ENCODE assay signal across 11 cellular contexts in the genomic region with DNA sequence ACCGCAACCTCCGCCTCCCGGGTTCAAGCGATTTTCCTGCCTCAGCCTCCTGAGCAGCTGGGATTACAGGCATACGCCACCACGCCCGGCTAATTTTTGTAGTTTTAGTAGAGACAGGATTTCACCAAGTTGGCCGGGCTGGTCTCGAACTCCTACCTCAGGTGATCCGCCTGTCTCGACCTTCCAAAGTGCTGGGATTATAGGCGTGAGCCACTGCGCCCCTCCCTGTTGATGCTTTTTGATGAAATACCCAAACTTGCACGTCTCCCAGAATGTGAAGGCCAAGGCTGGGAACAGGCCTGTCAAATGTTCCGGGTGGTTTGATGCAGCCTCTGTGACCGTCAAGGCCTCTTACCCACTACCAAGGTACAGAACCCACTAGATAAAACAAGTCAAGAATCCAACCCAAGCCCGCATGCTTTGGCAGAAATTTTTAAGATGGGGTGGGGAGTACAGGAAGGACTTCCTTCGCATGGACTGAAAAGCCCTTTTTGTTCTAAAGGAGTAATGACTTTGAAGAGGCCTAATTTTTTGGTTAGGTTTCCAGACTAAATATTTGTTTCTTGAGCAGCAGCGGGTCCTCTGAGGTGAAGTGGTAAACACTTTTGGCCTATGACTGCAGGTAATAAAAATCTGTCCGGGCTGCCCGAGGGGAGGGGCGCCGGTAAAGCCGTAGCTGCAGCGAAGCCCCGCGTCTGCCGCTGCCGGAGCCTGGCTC. TPM values are rescaled to one million over a fixed set of nuclear protein-coding genes. Genes with fewer than 3 reads are reported as not detected.
A peak's percentile ranks its signal among the peaks of the same experiment; 100 is the strongest.
DNase-seq lines count a peak whose midpoint lies in the region; ATAC-seq and TF ChIP-seq lines count a peak whose summit lies in the region.
"Had no signal": no experiment of that assay in that cellular context is flagged by ENCODE, and none has a peak within 500 bp of the region (broad histone marks: within the 10 kb centered on the region; RNA-seq: fewer than 3 reads in every experiment).

No MANE protein-coding gene starts in this region.

- no peaks in the 10 kb centered on the region for H3K36me3 Mint-ChIP-seq in Calu3 (ENCODE audit: insufficient read depth, unreplicated experiment)
- H3K36me3 Mint-ChIP-seq in naive B cell, result peaks cover 4 to 16% of the 10 kb centered on the region in 2 donors

- H3K27ac Mint-ChIP-seq in Calu3 (ENCODE audit: unreplicated experiment) (no peak overlapping the region), naive B cell (peak overlapping the region in 3 of 6 donors; percentile 12 to 94 (median 90))

- DNase-seq in Calu3, result no peak
- DNase-seq in naive B cell, result no peak
- no peak for DNase-seq in G401 (ENCODE audit: low spot score)
- DNase-seq: stimulated activated naive CD4-positive, alpha-beta T cell treated with Interleukin-2 at 50 U/mL for 16 hours; T-helper 9 cell had no signal

- no TSS peak for BruUV-seq in Calu3 (replicated peaks; lab: Mats Ljungman, UMichigan)

- H3K4me3 Mint-ChIP-seq in Calu3 (ENCODE audit: low read depth, unreplicated experiment) (peak overlapping the region; percentile 62), naive B cell (peak overlapping the region in 5 of 8 donors; percentile 32 to 76 (median 67))

- H3K27ac ChIP-seq in VCaP, result peak overlapping the region; percentile 54
- H3K27ac ChIP-seq: BLaER1, Peyer's patch had no signal

- H3K9me3 Mint-ChIP-seq in Calu3 (ENCODE audit: low read depth, unreplicated experiment) (peaks cover 2% of the 10 kb centered on the region), naive B cell (peaks cover 0 to 48% (median 35%) of the 10 kb centered on the region in 7 donors)

- TF ChIP-seq CTCF in Calu3 (IDR thresholded peaks at IDR 0.05; ENCODE audit: unreplicated experiment) (no peak), VCaP (conservative IDR thresholded peaks at IDR 0.05) (no peak)

- H3K27me3 Mint-ChIP-seq in Calu3 (ENCODE audit: unreplicated experiment) (peaks cover 52% of the 10 kb centered on the region), naive B cell (peaks cover 72 to 93% (median 87%) of the 10 kb centered on the region in 3 donors)

- CTCF ChIA-PET in Calu3 (lab: Charles Lee), result interaction anchor here (1.3 to 1.4 kb wide), 2 partner anchors 397 to 399 kb away, joined by 3 to 8 read pairs; no protein-coding TSS in a partner anchor

- no peak for ATAC-seq in naive B cell (ENCODE audit: low read depth in 2 of 2)
- ATAC-seq in GM18870 (IDR thresholded peaks at IDR 0.05; ENCODE audit: unreplicated experiment), result no peak
- no peak for ATAC-seq in HG03196 (IDR thresholded peaks at IDR 0.05; ENCODE audit: unreplicated experiment)

- in situ Hi-C loops in G401 (cut with HindIII; ENCODE audit: low sequenced_read_pairs), result no loop called here

- intact Hi-C loops in Calu3 (cut with micrococcal nuclease; ENCODE audit: unreplicated experiment), result loop anchor here (2.0 kb wide), 2 partner anchors 397 to 721 kb away; no protein-coding TSS in a partner anchor

- H3K4me1 Mint-ChIP-seq in Calu3 (ENCODE audit: low read depth, unreplicated experiment) (no peaks in the 10 kb centered on the region), naive B cell (peaks cover 8 to 13% (median 12%) of the 10 kb centered on the region in 3 donors)

RNA-seq across cellular contexts. Expression of a gene that starts 3.7 kb away (rescaled TPM):
- total RNA-seq in Calu3 (2022), result not detected in 2 replicates
- polyA plus RNA-seq in naive B cell (ENCODE audit: low read depth in 6 of 6), result not detected
- not detected in 2 replicates for total RNA-seq in G401 (2014; rRNA removed; shearing (Covaris generic))
- total RNA-seq: endothelial cell of umbilical vein, Peyer's patch had no signal
- polyA plus RNA-seq: endothelial cell of umbilical vein had no signal

RNA-seq across cellular contexts. Expression of a gene that starts 5.0 kb away (rescaled TPM):
- total RNA-seq in Calu3 (2022), result not detected in 2 replicates
- not detected for polyA plus RNA-seq in naive B cell (ENCODE audit: low read depth in 6 of 6)
- 0.43 TPM in 1 of 2 replicates, not detected in the other for total RNA-seq in G401 (2014; rRNA removed; shearing (Covaris generic))
- total RNA-seq: endothelial cell of umbilical vein, Peyer's patch had no signal
- polyA plus RNA-seq: endothelial cell of umbilical vein had no signal

RNA-seq across cellular contexts. Expression of a gene that starts 12.1 kb away (rescaled TPM):
- total RNA-seq in Calu3 (2022), result not detected in 2 replicates
- polyA plus RNA-seq in naive B cell (ENCODE audit: low read depth in 6 of 6), result not detected
- not detected in 2 replicates for total RNA-seq in G401 (2014; rRNA removed; shearing (Covaris generic))
- total RNA-seq: endothelial cell of umbilical vein, Peyer's patch had no signal
- polyA plus RNA-seq: endothelial cell of umbilical vein had no signal

RNA-seq across cellular contexts. Expression of a gene that starts 19.6 kb away (rescaled TPM):
- not detected in 2 replicates for total RNA-seq in Calu3 (2022)
- not detected for polyA plus RNA-seq in naive B cell (ENCODE audit: low read depth in 6 of 6)
- not detected in 2 replicates for total RNA-seq in G401 (2014; rRNA removed; shearing (Covaris generic))
- total RNA-seq: endothelial cell of umbilical vein, Peyer's patch had no signal
- polyA plus RNA-seq: endothelial cell of umbilical vein had no signal

RNA-seq across cellular contexts. Expression of a gene that starts 29.1 kb away (rescaled TPM):
- not detected in 2 replicates for total RNA-seq in Calu3 (2022)
- polyA plus RNA-seq in naive B cell (ENCODE audit: low read depth in 6 of 6), result not detected
- total RNA-seq in G401 (2014; rRNA removed; shearing (Covaris generic)), result not detected in 2 replicates
- total RNA-seq: endothelial cell of umbilical vein, Peyer's patch had no signal
- polyA plus RNA-seq: endothelial cell of umbilical vein had no signal
